ENCODE assay signal across 26 cellular contexts in genomic region chr5:146851133-146851532, GRCh38. TPM values are rescaled to one million over a fixed set of nuclear protein-coding genes. Genes with fewer than 3 reads are reported as not detected.
"Had no signal": no experiment of that assay in that cellular context is flagged by ENCODE, and none has a peak within 500 bp of the region (broad histone marks: within the 10 kb centered on the region; RNA-seq: fewer than 3 reads in every experiment).

No MANE protein-coding gene starts in this region.

- DNase-seq: colonic mucosa; effector memory CD4-positive, alpha-beta T cell; foreskin keratinocyte; heart left ventricle; kidney; left cardiac atrium; left ventricle myocardium inferior; lower lobe of right lung; naive thymus-derived CD8-positive, alpha-beta T cell; nephron progenitor cell; nucleus accumbens; right cardiac atrium; spleen; stimulated activated CD4-positive, alpha-beta T cell treated with anti-CD3 and anti-CD28 coated beads, Interleukin-4, amount 100 ng/mL, for 4 hours; stimulated activated naive CD8-positive, alpha-beta T cell treated with anti-CD3 and anti-CD28 coated beads, Interleukin-15, Interleukin-2, amounts not matched to agents 100 U/mL and 50 U/mL, for 24 hours; substantia nigra; testis; tibial artery had no signal

- H3K4me1 ChIP-seq: colonic mucosa, esophagus muscularis mucosa, foreskin keratinocyte, gastroesophageal sphincter, heart left ventricle, left ventricle myocardium inferior, lower lobe of right lung, prostate gland, spleen, testis, tibial artery had no signal

- H3K9me3 ChIP-seq: colonic mucosa, esophagus muscularis mucosa, gastroesophageal sphincter, heart left ventricle, left ventricle myocardium inferior, lower lobe of right lung, prostate gland, spleen, testis, tibial artery had no signal

- H3K27ac ChIP-seq: colonic mucosa, esophagus muscularis mucosa, foreskin keratinocyte, gastroesophageal sphincter, heart left ventricle, hepatocyte, left ventricle myocardium inferior, lower lobe of right lung, prostate gland, skin epidermis, spleen, testis, tibial artery had no signal

- H3K27me3 ChIP-seq: colonic mucosa, esophagus muscularis mucosa, foreskin keratinocyte, gastroesophageal sphincter, hepatocyte, spleen, testis, tibial artery had no signal

- H3K36me3 ChIP-seq: colonic mucosa, esophagus muscularis mucosa, gastroesophageal sphincter, heart left ventricle, left ventricle myocardium inferior, lower lobe of right lung, prostate gland, spleen, tibial artery had no signal

- H3K4me3 ChIP-seq: colonic mucosa, esophagus muscularis mucosa, gastroesophageal sphincter, heart left ventricle, hepatocyte, left ventricle myocardium inferior, lower lobe of right lung, prostate gland, skin epidermis, spleen, testis, tibial artery had no signal

- H3K4me2 ChIP-seq: hepatocyte had no signal

- H2AFZ ChIP-seq: hepatocyte had no signal

- H3K79me2 ChIP-seq: hepatocyte had no signal

- ATAC-seq: foreskin keratinocyte; gastroesophageal sphincter; heart left ventricle; left cardiac atrium; lower lobe of right lung; naive thymus-derived CD8-positive, alpha-beta T cell; right cardiac atrium; stimulated activated memory B cell treated with anti-CD40 and anti-IgM and Interleukin-4, amounts not matched to agents 10 μg/mL and 1 μg/mL and 100 μg/mL, for 72 hours; stimulated activated naive CD8-positive, alpha-beta T cell treated with anti-CD3 and anti-CD28 coated beads, Interleukin-15, Interleukin-2, amounts not matched to agents 100 U/mL and 50 U/mL, for 24 hours had no signal

- FAIRE-seq: endothelial cell of umbilical vein, kidney had no signal

RNA-seq across cellular contexts. Expression of gene PPP2R2B, which starts 27.4 kb away (rescaled TPM):
- total RNA-seq: endothelial cell of umbilical vein, osteocyte had no signal
- polyA plus RNA-seq: endothelial cell of umbilical vein, foreskin keratinocyte had no signal
